Comparison of ENCODE assay signal across 28 cellular contexts in the genomic region with DNA sequence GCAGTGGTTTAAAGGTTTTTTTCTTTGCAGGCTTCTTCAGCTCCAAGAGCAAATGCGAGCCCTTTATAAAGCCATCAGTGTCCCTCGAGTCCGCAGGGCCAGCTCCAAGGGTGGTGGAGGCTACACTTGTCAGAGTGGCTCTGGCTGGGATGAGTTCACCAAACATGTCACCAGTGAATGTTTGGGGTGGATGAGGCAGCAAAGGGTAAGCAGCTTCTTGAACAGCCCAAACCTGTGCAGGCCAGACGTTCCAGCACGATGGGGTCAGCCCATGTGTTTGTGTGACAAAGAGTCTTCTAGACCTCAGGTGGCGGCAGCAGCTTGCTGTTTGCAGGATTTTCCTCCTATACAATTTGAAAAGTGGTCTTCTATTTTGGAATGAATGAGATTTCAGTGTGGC. TPM values are rescaled to one million over a fixed set of nuclear protein-coding genes. Genes with fewer than 3 reads are reported as not detected.
DNase-seq lines count a peak whose midpoint lies in the region; ATAC-seq and TF ChIP-seq lines count a peak whose summit lies in the region.
"Had no signal": no experiment of that assay in that cellular context is flagged by ENCODE, and none has a peak within 500 bp of the region (broad histone marks: within the 10 kb centered on the region; RNA-seq: fewer than 3 reads in every experiment).

No MANE protein-coding gene starts in this region.

- H3K36me3 ChIP-seq in PC-3 (ENCODE audit: low read depth, low read length) = peaks cover 60% of the 10 kb centered on the region
- H3K36me3 ChIP-seq in right lobe of liver = peaks cover 0 to 28% (median 7%) of the 10 kb centered on the region in 4 donors
- H3K36me3 ChIP-seq in suprapubic skin = peaks cover 54% of the 10 kb centered on the region
- H3K36me3 ChIP-seq: BE2C had no signal

- no peak for TF ChIP-seq EP300 in suprapubic skin (IDR thresholded peaks at IDR 0.05)

- no peak overlapping the region for H3K4me2 ChIP-seq in PC-3 (ENCODE audit: low read length)

- TF ChIP-seq POLR2A in right lobe of liver (IDR thresholded peaks at IDR 0.05) (no peak), suprapubic skin (IDR thresholded peaks at IDR 0.05) (no peak)

- no peaks in the 10 kb centered on the region for H3K9me2 ChIP-seq in PC-3 (replicated peaks; ENCODE audit: low read length)

- H3K4me3 ChIP-seq in PC-3 (ENCODE audit: low read length) = no peak overlapping the region
- no peak overlapping the region for H3K4me3 ChIP-seq in right lobe of liver
- no peak overlapping the region for H3K4me3 ChIP-seq in suprapubic skin
- H3K4me3 ChIP-seq: dorsolateral prefrontal cortex, GM12878, skin epidermis had no signal

- POLR2A ChIA-PET in PC-3 (lab: Charles Lee; ENCODE audit: unreplicated experiment) = interaction anchor here (0.6 kb wide), 2 partner anchors 18 to 23 kb away, joined by 3 to 27 read pairs; a partner anchor contains a TSS

- peaks cover 9% of the 10 kb centered on the region for H3K79me2 ChIP-seq in PC-3 (ENCODE audit: low read length)

- no peaks in the 10 kb centered on the region for H3F3A ChIP-seq in PC-3 (ENCODE audit: low read length, unreplicated experiment)

- H3K27me3 ChIP-seq in PC-3 (ENCODE audit: low read length) = no peaks in the 10 kb centered on the region
- H3K27me3 ChIP-seq in right lobe of liver = no peaks in the 10 kb centered on the region
- peaks cover 8% of the 10 kb centered on the region for H3K27me3 ChIP-seq in suprapubic skin

- ATAC-seq in PC-3 (no peak), right lobe of liver (no peak), GM19467 (IDR thresholded peaks at IDR 0.05; ENCODE audit: unreplicated experiment) (no peak)
- ATAC-seq: CD8-positive, alpha-beta T cell; GM12878; natural killer cell had no signal

- H3K9ac ChIP-seq in PC-3 (ENCODE audit: low read length) = peak overlapping the region; percentile 15; the same call in 1 of the 2 replicates

- H3K27ac ChIP-seq in PC-3 (ENCODE audit: low read length) (peak overlapping the region; percentile 80), epithelial cell of prostate (peak overlapping the region; percentile 97), right lobe of liver (peak overlapping the region; percentile 1 to 75 (median 34)), suprapubic skin (peak overlapping the region; percentile 64)
- H3K27ac ChIP-seq: dorsolateral prefrontal cortex had no signal

- BruUV-seq in PC-3 (replicated peaks; lab: Mats Ljungman, UMichigan) = no TSS peak

- H2AFZ ChIP-seq in PC-3 (ENCODE audit: low read length) = no peak overlapping the region

- WGBS in right lobe of liver (ENCODE audit: insufficient coverage, low coverage, low lambda C conversion rate, missing lambda C conversion rate) = 89% methylated on average over 3 of the region's 6 CpGs
- 69% methylated on average over 6 of the region's 6 CpGs for WGBS in suprapubic skin

- H3K4me1 ChIP-seq in PC-3 (ENCODE audit: insufficient read depth, low read length) = peaks cover 27% of the 10 kb centered on the region
- peaks cover 0 to 29% (median 16%) of the 10 kb centered on the region in 4 donors for H3K4me1 ChIP-seq in right lobe of liver
- H3K4me1 ChIP-seq in suprapubic skin = peaks cover 57% of the 10 kb centered on the region
- H3K4me1 ChIP-seq: BE2C had no signal

- no peak for DNase-seq in PC-3
- DNase-seq in epithelial cell of prostate (ENCODE audit: low read depth, low spot score) = no peak
- DNase-seq in right lobe of liver = no peak
- DNase-seq in suprapubic skin (ENCODE audit: low spot score in 2 of 2) = no peak
- DNase-seq in cortex of kidney (lab: John Stamatoyannopoulos, UW) = no peak
- DNase-seq in DMS79 treated with DMSO at 0.1 percent for 48 hours (lab: John Stamatoyannopoulos, UW) = no peak
- DNase-seq: activated naive CD4-positive, alpha-beta T cell treated with anti-CD3 and anti-CD28 coated beads for 36 hours; BE2C; CD8-positive, alpha-beta T cell; cerebellar nuclear complex; dorsolateral prefrontal cortex; glutamatergic neuron; H7; KBM-7; kidney; natural killer cell; NCI-H1092 treated with DMSO at 0.1 percent for 48 hours; NCI-H1694 treated with DMSO at 0.1 percent for 48 hours; NCI-H2171; NCI-H510A treated with DMSO at 0.1 percent for 48 hours; NK-92 treated with Interleukin-12 subunit alpha and Interleukin-12 subunit beta, amount 100 ng/mL, for 24 hours; SHP77; stimulated activated naive CD4-positive, alpha-beta T cell treated with Interleukin-2 at 50 U/mL for 16 hours; T-helper 2 cell had no signal

- CTCF ChIA-PET in PC-3 (lab: Charles Lee) = no interaction called here

- TF ChIP-seq CTCF in PC-3 (conservative IDR thresholded peaks at IDR 0.05; ENCODE audit: low read depth, low read length) (no peak), right lobe of liver (IDR thresholded peaks at IDR 0.05) (no peak), suprapubic skin (IDR thresholded peaks at IDR 0.05) (no peak)

- H3K9me3 ChIP-seq in PC-3 (ENCODE audit: low read length) (no peaks in the 10 kb centered on the region), right lobe of liver (no peaks in the 10 kb centered on the region), suprapubic skin (no peaks in the 10 kb centered on the region)
- H3K9me3 ChIP-seq: BE2C had no signal

- H4K20me1 ChIP-seq in PC-3 (ENCODE audit: low read length) = no peaks in the 10 kb centered on the region; the same call in 1 of the 2 replicates

- intact Hi-C loops in PC-3 (cut with micrococcal nuclease) (no loop called here), right lobe of liver (cut with DNase I) (no loop called here)

RNA-seq across cellular contexts. Expression of a gene that starts 17.7 kb away (rescaled TPM):
- total RNA-seq in PC-3 (2014; rRNA removed) (54.7 and 71.6 TPM in 2 replicates), right lobe of liver (10 to 100 TPM; 64.6 to 94.2 (median 82.1) TPM), suprapubic skin (1,000 to 10,000 TPM; 1,704 to 2,508 (median 2,195) TPM)
- total RNA-seq: activated T-helper 1 cell treated with anti-CD3 and anti-CD28 coated beads, Interleukin-12 subunit alpha, Interleukin-12 subunit beta, Interleukin-2, Interleukin-4 antibody, amounts not matched to agents 30 ng/mL and 10 ng/mL and 1 ng/mL, durations not matched to agents 14 hours and 24 hours and 36 hours had no signal

RNA-seq across cellular contexts. Expression of a gene that starts 30.8 kb away (rescaled TPM):
- total RNA-seq in PC-3 (2014; rRNA removed) (7.0 and 7.7 TPM in 2 replicates), right lobe of liver (10 to 100 TPM in 1 of 6 experiments, 1 to 10 TPM in 5; 4.7 to 13.7 (median 7.0) TPM), suprapubic skin (10 to 100 TPM in 2 of 4 donors, 1 to 10 TPM in 2; 7.9 to 12.4 (median 9.7) TPM)

Comparison
In these comparisons a context has a peak if more than half of its experiments do, and no peak if none do; other contexts are left out.
1. H3K27ac ChIP-seq: peak in every context shown above with its lines; median percentile 97 in epithelial cell of prostate; 80 in PC-3; 64 in suprapubic skin; 34 in right lobe of liver.
2. RNA of a gene that starts 17.7 kb away (total RNA-seq): 1,704 to 2,508 TPM in suprapubic skin; 64.6 to 94.2 TPM in right lobe of liver and 54.7 to 71.6 TPM in PC-3; every median in the first group is over 10 times any median in the second.